14 cellular contexts compared by ENCODE assay signal in the genomic region with DNA sequence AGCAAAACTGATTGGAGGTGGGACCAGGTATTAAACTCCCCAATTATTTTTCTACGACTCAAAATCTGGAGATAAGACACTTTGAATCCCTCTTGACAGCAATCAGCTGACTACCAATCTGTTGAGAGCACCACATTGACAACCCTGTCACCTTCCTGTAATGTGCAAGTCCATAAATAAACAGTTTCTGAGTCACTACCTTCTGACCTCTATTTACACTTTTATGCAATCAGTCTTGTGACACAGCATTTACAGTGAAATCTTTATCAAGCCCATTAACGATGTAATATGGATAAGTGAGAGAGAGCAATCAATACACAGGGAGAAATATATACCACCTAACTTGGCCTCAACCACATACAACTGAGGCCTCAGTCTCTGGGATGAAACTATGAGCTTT.
"Had no signal": no experiment of that assay in that cellular context is flagged by ENCODE, and none has a peak within 500 bp of the region (broad histone marks: within the 10 kb centered on the region; RNA-seq: fewer than 3 reads in every experiment).

No MANE protein-coding gene starts in this region.

- H3K27ac ChIP-seq: brain microvascular endothelial cell, ovary, right atrium auricular region had no signal

- H3K36me3 ChIP-seq: brain microvascular endothelial cell, ovary, right atrium auricular region had no signal

- H3K4me1 ChIP-seq: right atrium auricular region had no signal

- H3K4me3 ChIP-seq: ovary, right atrium auricular region had no signal

- ATAC-seq: activated CD4-positive, alpha-beta T cell treated with anti-CD3 and anti-CD28 coated beads for 36 hours had no signal

- H3K27me3 ChIP-seq: brain microvascular endothelial cell, ovary, right atrium auricular region had no signal

- DNase-seq: activated CD4-positive, alpha-beta memory T cell treated with anti-CD3 and anti-CD28 coated beads, Interleukin-2, amount 10 ng/mL, durations not matched to agents 7 days and 5 days; activated CD4-positive, alpha-beta T cell treated with anti-CD3 and anti-CD28 coated beads for 36 hours; activated gamma-delta T cell; activated T-cell treated with anti-CD3 and anti-CD28 coated beads, Interleukin-2, amount 50 U/mL, for 48 hours; amygdala; brain microvascular endothelial cell; dermis blood vessel endothelial cell; erythroblast; hypothalamus; ovary; small intestine; T1000 had no signal

- H3K9me3 ChIP-seq: ovary, right atrium auricular region had no signal

- FAIRE-seq: small intestine, urothelium cell line had no signal
